Comparison of ENCODE assay signal across 13 cellular contexts in genomic region chr1:37020653-37021277, GRCh38. TPM values are rescaled to one million over a fixed set of nuclear protein-coding genes. Genes with fewer than 3 reads are reported as not detected.
DNase-seq lines count a peak whose midpoint lies in the region; ATAC-seq and TF ChIP-seq lines count a peak whose summit lies in the region.
"Had no signal": no experiment of that assay in that cellular context is flagged by ENCODE, and none has a peak within 500 bp of the region (broad histone marks: within the 10 kb centered on the region; RNA-seq: fewer than 3 reads in every experiment).

No MANE protein-coding gene starts in this region.

- no peak overlapping the region for H3K27ac ChIP-seq in MM.1S (ENCODE audit: low read length)
- H3K27ac ChIP-seq: gastrocnemius medialis, KMS-11, right atrium auricular region had no signal

- peak; percentile 53 for DNase-seq in activated naive CD4-positive, alpha-beta T cell treated with anti-CD3 and anti-CD28 coated beads for 36 hours
- DNase-seq in activated naive CD4-positive, alpha-beta T cell treated with anti-CD3 and anti-CD28 coated beads, Interleukin-2, amount 50 U/mL, for 16 hours, result no peak
- peak; percentile 24 for DNase-seq in MM.1S
- peak; percentile 55 for DNase-seq in retina
- DNase-seq in NCI-H146 treated with DMSO at 0.1 percent for 48 hours (lab: John Stamatoyannopoulos, UW; ENCODE audit: unreplicated experiment), result no peak
- no peak for DNase-seq in COLO668 (lab: John Stamatoyannopoulos, UW; ENCODE audit: unreplicated experiment)
- DNase-seq: activated naive CD4-positive, alpha-beta T cell; BE2C; gastrocnemius medialis had no signal

- H3K36me3 ChIP-seq in MM.1S (replicated peaks; ENCODE audit: insufficient read depth, low read length), result no peaks in the 10 kb centered on the region
- H3K36me3 ChIP-seq: BE2C, gastrocnemius medialis, right atrium auricular region had no signal

- H3K36me3 Mint-ChIP-seq in activated naive CD4-positive, alpha-beta T cell treated with anti-CD3 and anti-CD28 coated beads for 36 hours (ENCODE audit: low read depth), result no peaks in the 10 kb centered on the region
- peaks cover 12% of the 10 kb centered on the region for H3K36me3 Mint-ChIP-seq in brain

- no peak overlapping the region for H3K9ac ChIP-seq in MM.1S (ENCODE audit: low read length)
- H3K9ac ChIP-seq: KMS-11 had no signal

- no peaks in the 10 kb centered on the region for H3F3A ChIP-seq in MM.1S (ENCODE audit: insufficient read depth, low read length)

- peaks cover 45% of the 10 kb centered on the region for H3K27me3 ChIP-seq in MM.1S (replicated peaks; ENCODE audit: insufficient read depth, low read length)
- H3K27me3 ChIP-seq: BE2C, right atrium auricular region had no signal

- H3K9me2 ChIP-seq in MM.1S (replicated peaks; ENCODE audit: insufficient read depth, low read length), result no peaks in the 10 kb centered on the region

- H3K4me1 Mint-ChIP-seq in activated naive CD4-positive, alpha-beta T cell treated with anti-CD3 and anti-CD28 coated beads for 36 hours (ENCODE audit: low read depth), result no peaks in the 10 kb centered on the region
- H3K4me1 Mint-ChIP-seq in brain, result peaks cover 59% of the 10 kb centered on the region

- no peaks in the 10 kb centered on the region for H4K20me1 ChIP-seq in MM.1S (ENCODE audit: insufficient read depth, low read length)

- no peaks in the 10 kb centered on the region for H3K9me3 ChIP-seq in MM.1S (replicated peaks; ENCODE audit: insufficient read depth, low read length)
- H3K9me3 ChIP-seq: BE2C, gastrocnemius medialis, right atrium auricular region had no signal

- CTCF ChIA-PET in activated naive CD4-positive, alpha-beta T cell treated with anti-CD3 and anti-CD28 coated beads for 36 hours (lab: Charles Lee), result no interaction called here

- H3K4me1 ChIP-seq in MM.1S (ENCODE audit: low read length), result no peaks in the 10 kb centered on the region
- H3K4me1 ChIP-seq: BE2C, gastrocnemius medialis, right atrium auricular region had no signal

- peaks cover 16% of the 10 kb centered on the region for H3K27me3 Mint-ChIP-seq in activated naive CD4-positive, alpha-beta T cell treated with anti-CD3 and anti-CD28 coated beads for 36 hours (ENCODE audit: low read depth)
- peaks cover 24% of the 10 kb centered on the region for H3K27me3 Mint-ChIP-seq in brain

- H3K79me2 ChIP-seq in MM.1S (ENCODE audit: low read length), result no peaks in the 10 kb centered on the region

- ATAC-seq in HG03469 (IDR thresholded peaks at IDR 0.05; ENCODE audit: unreplicated experiment), result no peak
- ATAC-seq: gastrocnemius medialis had no signal

- no peaks in the 10 kb centered on the region for H3K9me3 Mint-ChIP-seq in activated naive CD4-positive, alpha-beta T cell treated with anti-CD3 and anti-CD28 coated beads for 36 hours
- peaks cover 0 to 8% (median 0%) of the 10 kb centered on the region in 5 experiments for H3K9me3 Mint-ChIP-seq in brain

- no peak overlapping the region for H3K4me3 Mint-ChIP-seq in activated naive CD4-positive, alpha-beta T cell treated with anti-CD3 and anti-CD28 coated beads for 36 hours
- H3K4me3 Mint-ChIP-seq in brain, result peak overlapping the region in 3 of 5 experiments; percentile 7 to 29 (median 29)

- no peak overlapping the region for H3K27ac Mint-ChIP-seq in activated naive CD4-positive, alpha-beta T cell treated with anti-CD3 and anti-CD28 coated beads for 36 hours
- peak overlapping the region in 2 of 5 experiments; percentile 9 to 14 for H3K27ac Mint-ChIP-seq in brain

- H3K4me2 ChIP-seq in MM.1S (ENCODE audit: low read depth, low read length), result no peak overlapping the region
- H3K4me2 ChIP-seq: KMS-11 had no signal

- intact Hi-C loops in activated naive CD4-positive, alpha-beta T cell treated with anti-CD3 and anti-CD28 coated beads for 36 hours (cut with micrococcal nuclease), result no loop called here

- no peak overlapping the region for H2AFZ ChIP-seq in MM.1S (ENCODE audit: low read length)

- TF ChIP-seq CTCF in MM.1S (IDR thresholded peaks at IDR 0.05; ENCODE audit: low read length), result peak; percentile 30
- peak in 1 of 2 experiments; percentile 42 for TF ChIP-seq CTCF in brain (conservative IDR thresholded peaks at IDR 0.05)

- no peak overlapping the region for H3K4me3 ChIP-seq in MM.1S (ENCODE audit: low read length)
- H3K4me3 ChIP-seq: gastrocnemius medialis, right atrium auricular region had no signal

RNA-seq across cellular contexts. Expression of gene GRIK3, which starts 13.6 kb away (rescaled TPM):
- not detected for total RNA-seq in activated naive CD4-positive, alpha-beta T cell treated with anti-CD3 and anti-CD28 coated beads for 36 hours
- 3.3 TPM for polyA plus RNA-seq in brain (ENCODE audit: insufficient read depth, low read depth, low replicate concordance)

Comparison
In these comparisons a context has a peak if more than half of its experiments do, and no peak if none do; other contexts are left out.
1. DNase-seq: peak in activated naive CD4-positive, alpha-beta T cell treated with anti-CD3 and anti-CD28 coated beads for 36 hours (single experiment), MM.1S (single experiment) and retina (single experiment); none in activated naive CD4-positive, alpha-beta T cell treated with anti-CD3 and anti-CD28 coated beads, Interleukin-2, amount 50 U/mL, for 16 hours (single experiment), NCI-H146 treated with DMSO at 0.1 percent for 48 hours (single experiment) and COLO668 (single experiment).